In genomic region chr21:32411366-32412161, GRCh38 we compare ENCODE assay signal across 1 cellular context.
TF ChIP-seq lines count a peak whose summit lies in the region.

No MANE protein-coding gene starts in this region.

TF ChIP-seq in HepG2, 621 proteins besides CTCF, POLR2A, EP300 and RAD21 (continued from another document):
- TF ChIP-seq ZNF800 (CRISPR knock-in tag; IDR thresholded peaks at IDR 0.05) (peak; percentile 63; the same call in 1 of the 2 replicates), ZNF547 (CRISPR knock-in tag; IDR thresholded peaks at IDR 0.05) (peak; percentile 30; the same call in 1 of the 2 replicates), ZNF883 (CRISPR knock-in tag; IDR thresholded peaks at IDR 0.05; ENCODE audit: not compliant biosample characterization) (peak; percentile 25)
